Comparison of ENCODE assay signal across 28 cellular contexts in genomic region chr10:62794306-62794705, GRCh38. TPM values are rescaled to one million over a fixed set of nuclear protein-coding genes. Genes with fewer than 3 reads are reported as not detected.
DNase-seq lines count a peak whose midpoint lies in the region; ATAC-seq and TF ChIP-seq lines count a peak whose summit lies in the region.
"Had no signal": no experiment of that assay in that cellular context is flagged by ENCODE, and none has a peak within 500 bp of the region (broad histone marks: within the 10 kb centered on the region; RNA-seq: fewer than 3 reads in every experiment).

No MANE protein-coding gene starts in this region.

- in situ Hi-C loops in mammary epithelial cell (cut with MboI; ENCODE audit: low sequenced_read_pairs in 2 of 2), result no loop called here

- H4K20me1 ChIP-seq in BLaER1, result no peaks in the 10 kb centered on the region
- H4K20me1 ChIP-seq in mammary epithelial cell (ENCODE audit: insufficient read depth, low read length), result no peaks in the 10 kb centered on the region
- H4K20me1 ChIP-seq: BLaER1 treated with 17β-estradiol and CSF1 and Interleukin-3, amounts not matched to agents 10 nM and 100 nM had no signal

- H3K27ac ChIP-seq in BLaER1, result no peak overlapping the region
- no peak overlapping the region for H3K27ac ChIP-seq in mammary epithelial cell (ENCODE audit: insufficient read depth, low read depth, low read length)
- no peak overlapping the region for H3K27ac ChIP-seq in CD4-positive, alpha-beta T cell (ENCODE audit: low read depth, low read length)
- H3K27ac ChIP-seq: BLaER1 treated with 17β-estradiol and CSF1 and Interleukin-3, amounts not matched to agents 10 nM and 100 nM; KMS-11; spleen; uterus had no signal

- H3K4me2 ChIP-seq in BLaER1 (peak overlapping the region; percentile 17; the same call in 1 of the 2 replicates), mammary epithelial cell (ENCODE audit: insufficient read depth, low read depth, low read length) (no peak overlapping the region)
- H3K4me2 ChIP-seq: KMS-11 had no signal

- POLR2A ChIA-PET in activated CD8-positive, alpha-beta T cell treated with anti-CD3 and anti-CD28 coated beads for 36 hours (lab: Charles Lee), result interaction anchor here (1.6 kb wide), 1 partner anchor 10 kb away, joined by 8 read pairs; no protein-coding TSS in a partner anchor
- POLR2A ChIA-PET in CD4-positive, alpha-beta T cell (lab: Charles Lee), result interaction anchor here (1.5 kb wide), 1 partner anchor 10 kb away, joined by 5 read pairs; the partner anchor contains the start of gene ADO

- no peaks in the 10 kb centered on the region for H3K36me3 Mint-ChIP-seq in activated CD8-positive, alpha-beta T cell treated with anti-CD3 and anti-CD28 coated beads for 36 hours (ENCODE audit: low read depth)
- no peaks in the 10 kb centered on the region for H3K36me3 Mint-ChIP-seq in CD4-positive, alpha-beta T cell (ENCODE audit: low read depth)
- H3K36me3 Mint-ChIP-seq: natural killer cell; stimulated activated memory B cell treated with anti-CD40 and anti-IgM and Interleukin-4, amounts not matched to agents 10 μg/mL and 1 μg/mL and 100 μg/mL, for 72 hours had no signal

- no peak for ATAC-seq in stimulated activated naive CD8-positive, alpha-beta T cell treated with anti-CD3 and anti-CD28 coated beads, Interleukin-15, amount 100 ng/mL, for 72 hours
- ATAC-seq in activated CD8-positive, alpha-beta T cell treated with anti-CD3 and anti-CD28 coated beads for 36 hours, result no peak
- no peak for ATAC-seq in CD4-positive, alpha-beta T cell (ENCODE audit: poor library complexity)
- ATAC-seq in HG02642 (IDR thresholded peaks at IDR 0.05; ENCODE audit: poor library complexity, unreplicated experiment), result no peak
- ATAC-seq: left lobe of liver; natural killer cell; stimulated activated memory B cell treated with anti-CD40 and anti-IgM and Interleukin-4, amounts not matched to agents 10 μg/mL and 1 μg/mL and 100 μg/mL, for 72 hours had no signal

- H3K27me3 Mint-ChIP-seq in stimulated activated naive CD8-positive, alpha-beta T cell treated with anti-CD3 and anti-CD28 coated beads, Interleukin-15, amount 100 ng/mL, for 72 hours, result peaks cover 47% of the 10 kb centered on the region
- H3K27me3 Mint-ChIP-seq in activated CD8-positive, alpha-beta T cell treated with anti-CD3 and anti-CD28 coated beads for 36 hours, result peaks cover 16% of the 10 kb centered on the region
- peaks cover 51% of the 10 kb centered on the region for H3K27me3 Mint-ChIP-seq in CD4-positive, alpha-beta T cell
- H3K27me3 Mint-ChIP-seq: stimulated activated memory B cell treated with anti-CD40 and anti-IgM and Interleukin-4, amounts not matched to agents 10 μg/mL and 1 μg/mL and 100 μg/mL, for 72 hours had no signal

- TF ChIP-seq CTCF in mammary epithelial cell (conservative IDR thresholded peaks at IDR 0.05 in 1 of 2, IDR thresholded peaks at IDR 0.05 in 1 of 2; ENCODE audit: extremely low read depth in 1 of 2, insufficient read depth in 1 of 2, low read depth in 1 of 2, low read length in 2 of 2), result no peak
- TF ChIP-seq CTCF in activated CD8-positive, alpha-beta T cell treated with anti-CD3 and anti-CD28 coated beads for 36 hours (IDR thresholded peaks at IDR 0.05), result no peak
- TF ChIP-seq CTCF in CD4-positive, alpha-beta T cell (IDR thresholded peaks at IDR 0.05), result no peak

- H3K9me3 Mint-ChIP-seq in stimulated activated naive CD8-positive, alpha-beta T cell treated with anti-CD3 and anti-CD28 coated beads, Interleukin-15, amount 100 ng/mL, for 72 hours, result no peaks in the 10 kb centered on the region
- no peaks in the 10 kb centered on the region for H3K9me3 Mint-ChIP-seq in activated CD8-positive, alpha-beta T cell treated with anti-CD3 and anti-CD28 coated beads for 36 hours
- H3K9me3 Mint-ChIP-seq in CD4-positive, alpha-beta T cell, result no peaks in the 10 kb centered on the region
- H3K9me3 Mint-ChIP-seq: activated B cell treated with CpG ODN at 0.5 μM for 24 hours; natural killer cell; stimulated activated memory B cell treated with anti-CD40 and anti-IgM and Interleukin-4, amounts not matched to agents 10 μg/mL and 1 μg/mL and 100 μg/mL, for 72 hours had no signal

- WGBS in mammary epithelial cell (ENCODE audit: low coverage, missing lambda C conversion rate), result 80% methylated on average over 1 of the region's 1 CpG

- peak; percentile 33 for DNase-seq in M059J (ENCODE audit: low read depth)
- peak; percentile 3 for DNase-seq in mammary epithelial cell
- DNase-seq in left kidney (ENCODE audit: low read depth, low spot score), result peak; percentile 25
- DNase-seq in stimulated activated naive CD8-positive, alpha-beta T cell treated with anti-CD3 and anti-CD28 coated beads, Interleukin-15, amount 100 ng/mL, for 72 hours, result no peak
- DNase-seq in activated CD8-positive, alpha-beta T cell treated with anti-CD3 and anti-CD28 coated beads for 36 hours, result no peak
- DNase-seq in CD4-positive, alpha-beta T cell, result no peak
- DNase-seq: activated B cell treated with CpG ODN at 0.5 μM for 24 hours; activated CD4-positive, alpha-beta T cell treated with anti-CD3 and anti-CD28 coated beads, Interleukin-2, amount 50 U/mL, for 4 hours; activated CD8-positive, alpha-beta memory T cell treated with anti-CD3 and anti-CD28 coated beads, Interleukin-2, amount 50 U/mL, for 4 hours; activated naive CD4-positive, alpha-beta T cell treated with anti-CD3 and anti-CD28 coated beads, Interleukin-2, amount 50 U/mL, for 16 hours; anterior cingulate cortex; dermis blood vessel endothelial cell; head of caudate nucleus; natural killer cell; NCI-H1048; NCI-H187; NCI-H69; spleen; stimulated activated CD4-positive, alpha-beta T cell treated with anti-CD3 and anti-CD28 coated beads, Interleukin-4, amount 100 ng/mL, for 1 hour; T-helper 9 cell; uterus had no signal

- CTCF ChIA-PET in mammary epithelial cell (lab: Charles Lee; ENCODE audit: low non-redundant PET), result no interaction called here
- CTCF ChIA-PET in activated CD8-positive, alpha-beta T cell treated with anti-CD3 and anti-CD28 coated beads for 36 hours (lab: Charles Lee), result interaction anchor here (0.7 to 0.9 kb wide), 2 partner anchors 113 to 184 kb away, joined by 3 read pairs; no protein-coding TSS in a partner anchor
- CTCF ChIA-PET in CD4-positive, alpha-beta T cell (lab: Charles Lee), result no interaction called here

- H3K36me3 ChIP-seq in BLaER1, result no peaks in the 10 kb centered on the region
- H3K36me3 ChIP-seq in mammary epithelial cell (ENCODE audit: insufficient read depth, low read length), result no peaks in the 10 kb centered on the region
- H3K36me3 ChIP-seq: BLaER1 treated with 17β-estradiol and CSF1 and Interleukin-3, amounts not matched to agents 10 nM and 100 nM; spleen; uterus had no signal

- BruUV-seq in mammary epithelial cell (replicated peaks; lab: Mats Ljungman, UMichigan), result no TSS peak

- H3K27ac Mint-ChIP-seq in stimulated activated naive CD8-positive, alpha-beta T cell treated with anti-CD3 and anti-CD28 coated beads, Interleukin-15, amount 100 ng/mL, for 72 hours, result no peak overlapping the region
- H3K27ac Mint-ChIP-seq in activated CD8-positive, alpha-beta T cell treated with anti-CD3 and anti-CD28 coated beads for 36 hours, result no peak overlapping the region
- no peak overlapping the region for H3K27ac Mint-ChIP-seq in CD4-positive, alpha-beta T cell
- H3K27ac Mint-ChIP-seq: activated B cell treated with CpG ODN at 0.5 μM for 24 hours; natural killer cell; stimulated activated memory B cell treated with anti-CD40 and anti-IgM and Interleukin-4, amounts not matched to agents 10 μg/mL and 1 μg/mL and 100 μg/mL, for 72 hours had no signal

- dilution Hi-C loops in mammary epithelial cell (cut with HindIII; ENCODE audit: low sequenced_read_pairs), result no loop called here

- H3K9me3 ChIP-seq in BLaER1, result no peaks in the 10 kb centered on the region
- no peaks in the 10 kb centered on the region for H3K9me3 ChIP-seq in mammary epithelial cell (replicated peaks; ENCODE audit: insufficient read depth, low read length)
- no peaks in the 10 kb centered on the region for H3K9me3 ChIP-seq in CD4-positive, alpha-beta T cell (ENCODE audit: control insufficient read depth, low read length)
- H3K9me3 ChIP-seq: BLaER1 treated with 17β-estradiol and CSF1 and Interleukin-3, amounts not matched to agents 10 nM and 100 nM; spleen; uterus had no signal

- H3K27me3 ChIP-seq in BLaER1 (no peaks in the 10 kb centered on the region), mammary epithelial cell (ENCODE audit: insufficient read depth, low read length) (no peaks in the 10 kb centered on the region)
- peaks cover 11% of the 10 kb centered on the region for H3K27me3 ChIP-seq in CD4-positive, alpha-beta T cell (ENCODE audit: control insufficient read depth, insufficient read depth, low read length)
- H3K27me3 ChIP-seq: BLaER1 treated with 17β-estradiol and CSF1 and Interleukin-3, amounts not matched to agents 10 nM and 100 nM; spleen; uterus had no signal

- no peaks in the 10 kb centered on the region for H3K79me2 ChIP-seq in mammary epithelial cell (ENCODE audit: insufficient read depth, low read length)

- peaks cover 8% of the 10 kb centered on the region for H3K4me1 Mint-ChIP-seq in stimulated activated naive CD8-positive, alpha-beta T cell treated with anti-CD3 and anti-CD28 coated beads, Interleukin-15, amount 100 ng/mL, for 72 hours
- H3K4me1 Mint-ChIP-seq in activated CD8-positive, alpha-beta T cell treated with anti-CD3 and anti-CD28 coated beads for 36 hours (ENCODE audit: low read depth), result peaks cover 2% of the 10 kb centered on the region
- H3K4me1 Mint-ChIP-seq in CD4-positive, alpha-beta T cell (ENCODE audit: low read depth), result no peaks in the 10 kb centered on the region
- H3K4me1 Mint-ChIP-seq: activated B cell treated with CpG ODN at 0.5 μM for 24 hours; natural killer cell; stimulated activated memory B cell treated with anti-CD40 and anti-IgM and Interleukin-4, amounts not matched to agents 10 μg/mL and 1 μg/mL and 100 μg/mL, for 72 hours had no signal

- H3K4me3 ChIP-seq in BLaER1 (no peak overlapping the region), mammary epithelial cell (replicated peaks in 1 of 3; ENCODE audit: insufficient read depth in 1 of 3, low read depth in 2 of 3, low read length in 3 of 3) (no peak overlapping the region)
- H3K4me3 ChIP-seq: BLaER1 treated with 17β-estradiol and CSF1 and Interleukin-3, amounts not matched to agents 10 nM and 100 nM; spleen; uterus had no signal

- H2AFZ ChIP-seq in mammary epithelial cell (ENCODE audit: low read depth, low read length), result no peak overlapping the region

- H3K4me3 Mint-ChIP-seq in stimulated activated naive CD8-positive, alpha-beta T cell treated with anti-CD3 and anti-CD28 coated beads, Interleukin-15, amount 100 ng/mL, for 72 hours, result no peak overlapping the region
- H3K4me3 Mint-ChIP-seq in activated CD8-positive, alpha-beta T cell treated with anti-CD3 and anti-CD28 coated beads for 36 hours, result no peak overlapping the region
- H3K4me3 Mint-ChIP-seq in CD4-positive, alpha-beta T cell, result no peak overlapping the region
- H3K4me3 Mint-ChIP-seq: activated B cell treated with CpG ODN at 0.5 μM for 24 hours; natural killer cell; stimulated activated memory B cell treated with anti-CD40 and anti-IgM and Interleukin-4, amounts not matched to agents 10 μg/mL and 1 μg/mL and 100 μg/mL, for 72 hours had no signal

- H3K4me1 ChIP-seq in BLaER1, result peaks cover 4% of the 10 kb centered on the region; the same call in 1 of the 2 replicates
- no peaks in the 10 kb centered on the region for H3K4me1 ChIP-seq in mammary epithelial cell (ENCODE audit: insufficient read depth, low read length)
- H3K4me1 ChIP-seq: spleen, uterus had no signal

- H3K9ac ChIP-seq in BLaER1, result no peak overlapping the region
- H3K9ac ChIP-seq in mammary epithelial cell (ENCODE audit: insufficient read depth, low read length), result no peak overlapping the region
- H3K9ac ChIP-seq: BLaER1 treated with 17β-estradiol and CSF1 and Interleukin-3, amounts not matched to agents 10 nM and 100 nM; KMS-11 had no signal

- intact Hi-C loops in mammary epithelial cell (cut with micrococcal nuclease), result no loop called here
- intact Hi-C loops in activated CD8-positive, alpha-beta T cell treated with anti-CD3 and anti-CD28 coated beads for 36 hours (cut with micrococcal nuclease), result no loop called here
- intact Hi-C loops in CD4-positive, alpha-beta T cell (cut with DNase I, micrococcal nuclease), result no loop called here

RNA-seq across cellular contexts. Expression of gene ADO, which starts 10.2 kb away (rescaled TPM):
- total RNA-seq in M059J (2014; rRNA removed; shearing (Covaris generic)), result 22.4 and 29.8 TPM in 2 replicates
- total RNA-seq in mammary epithelial cell, result 10 to 100 TPM; 22.3 to 26.5 TPM
- polyA plus RNA-seq in mammary epithelial cell, result 9.8 TPM
- 7.7 TPM for polyA minus RNA-seq in mammary epithelial cell
- 10 to 100 TPM; 28.0 to 28.9 TPM for total RNA-seq in activated CD8-positive, alpha-beta T cell treated with anti-CD3 and anti-CD28 coated beads for 36 hours
- total RNA-seq in CD4-positive, alpha-beta T cell, result 10 to 100 TPM; 14.3 to 15.9 TPM

RNA-seq across cellular contexts. Expression of gene EGR2, which starts 21.9 kb away (rescaled TPM):
- 0.05 TPM in 1 of 2 replicates, not detected in the other for total RNA-seq in M059J (2014; rRNA removed; shearing (Covaris generic))
- total RNA-seq in mammary epithelial cell, result 1 to 10 TPM in 1 of 2 donors, under 1 TPM in 1; 0.64 to 1.2 TPM
- 0.23 TPM for polyA plus RNA-seq in mammary epithelial cell
- not detected for polyA minus RNA-seq in mammary epithelial cell
- total RNA-seq in activated CD8-positive, alpha-beta T cell treated with anti-CD3 and anti-CD28 coated beads for 36 hours, result 10 to 100 TPM; 45.6 to 46.6 TPM
- 1 to 10 TPM; 3.2 to 5.4 TPM for total RNA-seq in CD4-positive, alpha-beta T cell
- total RNA-seq: G401 had no signal

Comparison
In these comparisons a context has a peak if more than half of its experiments do, and no peak if none do; other contexts are left out.
1. DNase-seq: peak in M059J (single experiment), mammary epithelial cell (single experiment) and left kidney (single experiment); none in stimulated activated naive CD8-positive, alpha-beta T cell treated with anti-CD3 and anti-CD28 coated beads, Interleukin-15, amount 100 ng/mL, for 72 hours (0 of 2), activated CD8-positive, alpha-beta T cell treated with anti-CD3 and anti-CD28 coated beads for 36 hours (single experiment) and CD4-positive, alpha-beta T cell (0 of 10).
2. RNA of gene EGR2, which starts 21.9 kb away (total RNA-seq): 45.6 to 46.6 TPM in activated CD8-positive, alpha-beta T cell treated with anti-CD3 and anti-CD28 coated beads for 36 hours; 3.2 to 5.4 TPM in CD4-positive, alpha-beta T cell, 0.64 to 1.2 TPM in mammary epithelial cell and 0.05 TPM in M059J; every median in the first group is over 4 times any median in the second.